8 cellular contexts compared by ENCODE assay signal in genomic region chr5:140131967-140132409, GRCh38. TPM values are rescaled to one million over a fixed set of nuclear protein-coding genes. Genes with fewer than 3 reads are reported as not detected.
DNase-seq lines count a peak whose midpoint lies in the region; ATAC-seq lines count a peak whose summit lies in the region.

No MANE protein-coding gene starts in this region.

- ATAC-seq in left cardiac atrium, result peak; percentile 44 to 93
- ATAC-seq in GM18909 (IDR thresholded peaks at IDR 0.05; ENCODE audit: poor library complexity, unreplicated experiment), result no peak
- no peak for ATAC-seq in GM18520 (IDR thresholded peaks at IDR 0.05; ENCODE audit: unreplicated experiment)

- DNase-seq in AG08396 (ENCODE audit: low spot score) (peak; percentile 81), GOT3 (lab: John Stamatoyannopoulos, UW) (peak; percentile 39), SW 1271 (lab: John Stamatoyannopoulos, UW) (peak; percentile 67 to 81), left cardiac atrium (peak; percentile 53), RPMI8226 (no peak)
- no peak for DNase-seq in activated effector memory CD4-positive, alpha-beta T cell treated with Interleukin-2 at 50 U/mL for 16 hours

- intact Hi-C loops in left cardiac atrium (cut with DNase I), result no loop called here

RNA-seq across cellular contexts. Expression of gene IGIP, which starts 6.3 kb away (rescaled TPM):
- total RNA-seq in left cardiac atrium, result 10 to 100 TPM; 12.3 to 14.4 TPM

RNA-seq across cellular contexts. Expression of gene PURA, which starts 18.1 kb away (rescaled TPM):
- total RNA-seq in left cardiac atrium, result 10 to 100 TPM; 27.3 to 27.4 TPM

RNA-seq across cellular contexts. Expression of gene CYSTM1, which starts 43.0 kb away (rescaled TPM):
- total RNA-seq in left cardiac atrium, result 10 to 100 TPM; 61.7 to 74.6 TPM

Comparison
In these comparisons a context has a peak if more than half of its experiments do, and no peak if none do; other contexts are left out.
1. DNase-seq: peak in AG08396 (single experiment), GOT3 (single experiment), SW 1271 (2 of 2) and left cardiac atrium (single experiment); none in activated effector memory CD4-positive, alpha-beta T cell treated with Interleukin-2 at 50 U/mL for 16 hours (single experiment) and RPMI8226 (single experiment).
2. ATAC-seq: peak in left cardiac atrium (2 of 2); none in GM18909 (single experiment) and GM18520 (single experiment).